1 cellular context compared by ENCODE assay signal in genomic region chr2:27217173-27218121, GRCh38.
TF ChIP-seq lines count a peak whose summit lies in the region.

Gene CAD, plus strand, starts transcription at chr2:27217369. Its CDS starts 183 bp downstream, at chr2:27217552.

TF ChIP-seq in WTC11, 78 proteins besides CTCF, POLR2A, EP300 and RAD21 (continued from another document):
- TF ChIP-seq STAT6 (CRISPR knock-in tag; conservative IDR thresholded peaks at IDR 0.05; ENCODE audit: low read depth) (no peak), SP1 (CRISPR knock-in tag; conservative IDR thresholded peaks at IDR 0.05) (peak; percentile 86), ZNF423 (CRISPR knock-in tag; IDR thresholded peaks at IDR 0.05) (no peak), RORB (CRISPR knock-in tag; IDR thresholded peaks at IDR 0.05) (no peak), PRDM15 (CRISPR knock-in tag; IDR thresholded peaks at IDR 0.05) (0 out of 2 replicates have a peak, but pooled peaks have one; percentile 28), ZNF281 (CRISPR knock-in tag; IDR thresholded peaks at IDR 0.05) (peak; percentile 90; the same call in 1 of the 2 replicates), KAT7 (CRISPR knock-in tag; IDR thresholded peaks at IDR 0.05; ENCODE audit: borderline replicate concordance) (peak; percentile 93), ETV6 (CRISPR knock-in tag; IDR thresholded peaks at IDR 0.05) (peak; percentile 57; the same call in 1 of the 2 replicates), ZNF425 (CRISPR knock-in tag; conservative IDR thresholded peaks at IDR 0.05) (no peak), GABPB1 (CRISPR knock-in tag; IDR thresholded peaks at IDR 0.05) (no peak), JAZF1 (CRISPR knock-in tag; IDR thresholded peaks at IDR 0.05) (no peak), FOXP4 (CRISPR knock-in tag; IDR thresholded peaks at IDR 0.05) (peak; percentile 91), ZSCAN18 (CRISPR knock-in tag; IDR thresholded peaks at IDR 0.05) (no peak), PREB (CRISPR knock-in tag; IDR thresholded peaks at IDR 0.05; ENCODE audit: borderline replicate concordance) (0 out of 2 replicates have a peak, but pooled peaks have one; percentile 71), ZNF317 (CRISPR knock-in tag; IDR thresholded peaks at IDR 0.05; ENCODE audit: borderline replicate concordance, low read depth) (0 out of 2 replicates have a peak, but pooled peaks have one; percentile 27), ZBTB43 (CRISPR knock-in tag; IDR thresholded peaks at IDR 0.05) (peak; percentile 82; the same call in 1 of the 2 replicates), NR2C2 (CRISPR knock-in tag; IDR thresholded peaks at IDR 0.05) (no peak), MYBL2 (CRISPR knock-in tag; IDR thresholded peaks at IDR 0.05) (peak; percentile 95), NFE2L1 (CRISPR knock-in tag; IDR thresholded peaks at IDR 0.05) (peak; percentile 82), GRHL2 (CRISPR knock-in tag; IDR thresholded peaks at IDR 0.05; ENCODE audit: insufficient replicate concordance, severe bottlenecking) (no peak), ZNF121 (CRISPR knock-in tag; IDR thresholded peaks at IDR 0.05) (peak; percentile 16; the same call in 1 of the 2 replicates), ATF6 (CRISPR knock-in tag; IDR thresholded peaks at IDR 0.05) (no peak), ZNF416 (CRISPR knock-in tag; IDR thresholded peaks at IDR 0.05) (no peak), NFATC4 (CRISPR knock-in tag; IDR thresholded peaks at IDR 0.05) (no peak; the same call in 1 of the 2 replicates), ZNF232 (CRISPR knock-in tag; IDR thresholded peaks at IDR 0.05) (peak; percentile 80; the same call in 1 of the 2 replicates), CBFB (CRISPR knock-in tag; IDR thresholded peaks at IDR 0.05; ENCODE audit: low read depth) (peak; percentile 67; the same call in 1 of the 2 replicates), TEAD1 (CRISPR knock-in tag; IDR thresholded peaks at IDR 0.05) (peak; percentile 91), JUN (CRISPR knock-in tag; IDR thresholded peaks at IDR 0.05) (peak; percentile 89), TEAD4 (CRISPR knock-in tag; IDR thresholded peaks at IDR 0.05) (0 out of 2 replicates have a peak, but pooled peaks have one; percentile 37), PRRX2 (CRISPR knock-in tag; IDR thresholded peaks at IDR 0.05) (no peak)
